Comparison of ENCODE assay signal across 37 cellular contexts in genomic region chr1:158357441-158357840, GRCh38. TPM values are rescaled to one million over a fixed set of nuclear protein-coding genes. Genes with fewer than 3 reads are reported as not detected.
"Had no signal": no experiment of that assay in that cellular context is flagged by ENCODE, and none has a peak within 500 bp of the region (broad histone marks: within the 10 kb centered on the region; RNA-seq: fewer than 3 reads in every experiment).

No MANE protein-coding gene starts in this region.

- H3K36me3 ChIP-seq: left ventricle myocardium inferior, pancreas, prostate gland, thyroid gland, transverse colon, upper lobe of left lung, vagina had no signal

- H3K9me3 ChIP-seq: mucosa of descending colon, pancreas, prostate gland, thyroid gland, transverse colon, upper lobe of left lung, vagina had no signal

- H3K4me2 ChIP-seq: smooth muscle cell had no signal

- H3K9me3 Mint-ChIP-seq: memory B cell; nephron; stimulated activated naive CD8-positive, alpha-beta T cell treated with anti-CD3 and anti-CD28 coated beads, Interleukin-15, amount 100 ng/mL, for 72 hours had no signal

- H3K27me3 ChIP-seq: pancreas, thyroid gland, transverse colon, upper lobe of left lung, vagina had no signal

- H3K4me1 Mint-ChIP-seq: nephron; stimulated activated naive CD8-positive, alpha-beta T cell treated with anti-CD3 and anti-CD28 coated beads, Interleukin-15, amount 100 ng/mL, for 72 hours had no signal

- DNase-seq: hypothalamus; islet precursor cell; left ventricle myocardium inferior; midbrain; mucosa of descending colon; naive thymus-derived CD4-positive, alpha-beta T cell; nucleus accumbens; pancreas; posterior cingulate gyrus; retina; right cardiac atrium; stimulated activated CD4-positive, alpha-beta T cell treated with anti-CD3 and anti-CD28 coated beads, Interleukin-1b, Interleukin-23, amount 100 ng/mL, for 48 hours; stimulated activated CD4-positive, alpha-beta T cell treated with anti-CD3 and anti-CD28 coated beads, Interleukin-2, amount 100 ng/mL, for 48 hours; stimulated activated CD4-positive, alpha-beta T cell treated with anti-CD3 and anti-CD28 coated beads, Interleukin-4, amount 100 ng/mL, for 4 hours; stimulated activated CD8-positive, alpha-beta memory T cell treated with anti-CD3 and anti-CD28 coated beads, Interleukin-4, amount 100 ng/mL, for 48 hours; stimulated activated naive CD4-positive, alpha-beta T cell treated with Interleukin-2 at 50 U/mL for 16 hours; stimulated activated naive CD8-positive, alpha-beta T cell treated with anti-CD3 and anti-CD28 coated beads, Interleukin-15, amount 100 ng/mL, for 72 hours; substantia nigra; thyroid gland; transverse colon; upper lobe of left lung had no signal

- H3K27ac ChIP-seq: left ventricle myocardium inferior, pancreas, prostate gland, thyroid gland, transverse colon, upper lobe of left lung, vagina had no signal

- ATAC-seq: mucosa of descending colon; naive thymus-derived CD4-positive, alpha-beta T cell; pancreas; right cardiac atrium; stimulated activated memory B cell treated with anti-CD40 and anti-IgM and Interleukin-4, amounts not matched to agents 10 μg/mL and 1 μg/mL and 100 μg/mL, for 72 hours; stimulated activated naive CD8-positive, alpha-beta T cell treated with anti-CD3 and anti-CD28 coated beads, Interleukin-15, amount 100 ng/mL, for 72 hours had no signal

- H3K27ac Mint-ChIP-seq: memory B cell; naive thymus-derived CD4-positive, alpha-beta T cell; nephron; stimulated activated memory B cell treated with anti-CD40 and anti-IgM and Interleukin-4, amounts not matched to agents 10 μg/mL and 1 μg/mL and 100 μg/mL, for 72 hours; stimulated activated naive CD8-positive, alpha-beta T cell treated with anti-CD3 and anti-CD28 coated beads, Interleukin-15, amount 100 ng/mL, for 72 hours had no signal

- H3K4me3 ChIP-seq: left ventricle myocardium inferior, mucosa of descending colon, pancreas, prostate gland, smooth muscle cell, thyroid gland, transverse colon, upper lobe of left lung, vagina had no signal

- H3K4me1 ChIP-seq: left ventricle myocardium inferior, pancreas, prostate gland, thyroid gland, transverse colon, upper lobe of left lung, vagina had no signal

- H3K27me3 Mint-ChIP-seq: memory B cell; stimulated activated memory B cell treated with anti-CD40 and anti-IgM and Interleukin-4, amounts not matched to agents 10 μg/mL and 1 μg/mL and 100 μg/mL, for 72 hours had no signal

- H3K4me3 Mint-ChIP-seq: memory B cell; naive thymus-derived CD4-positive, alpha-beta T cell; nephron; neural crest cell; stimulated activated memory B cell treated with anti-CD40 and anti-IgM and Interleukin-4, amounts not matched to agents 10 μg/mL and 1 μg/mL and 100 μg/mL, for 72 hours; stimulated activated naive CD8-positive, alpha-beta T cell treated with anti-CD3 and anti-CD28 coated beads, Interleukin-15, amount 100 ng/mL, for 72 hours had no signal

- H3K36me3 Mint-ChIP-seq: memory B cell; naive thymus-derived CD4-positive, alpha-beta T cell; stimulated activated memory B cell treated with anti-CD40 and anti-IgM and Interleukin-4, amounts not matched to agents 10 μg/mL and 1 μg/mL and 100 μg/mL, for 72 hours had no signal

RNA-seq across cellular contexts. Expression of gene CD1E, which starts 3.7 kb away (rescaled TPM):
- total RNA-seq: kidney epithelial cell, left ventricle myocardium inferior, lung microvascular endothelial cell, mesenteric fat pad, mucosa of descending colon, myocyte, neural crest cell, osteoblast, smooth muscle cell, temporal lobe, transverse colon had no signal
- polyA plus RNA-seq: naive thymus-derived CD4-positive, alpha-beta T cell; pancreas; right cardiac atrium; smooth muscle cell had no signal

RNA-seq across cellular contexts. Expression of gene CD1B, which starts 26.1 kb away (rescaled TPM):
- total RNA-seq: kidney epithelial cell, left ventricle myocardium inferior, lung microvascular endothelial cell, mesenteric fat pad, mucosa of descending colon, myocyte, neural crest cell, osteoblast, prostate gland, right cardiac atrium, skeletal muscle tissue, smooth muscle cell, temporal lobe, transverse colon, urinary bladder, vagina had no signal
- polyA plus RNA-seq: naive thymus-derived CD4-positive, alpha-beta T cell; pancreas; right cardiac atrium; smooth muscle cell had no signal

RNA-seq across cellular contexts. Expression of gene OR10T2, which starts 41.8 kb away (rescaled TPM):
- total RNA-seq: kidney epithelial cell; left ventricle myocardium inferior; lower leg skin; lung microvascular endothelial cell; mesenteric fat pad; mucosa of descending colon; myocyte; naive thymus-derived CD4-positive, alpha-beta T cell; neural crest cell; osteoblast; pancreas; prostate gland; right cardiac atrium; skeletal muscle tissue; smooth muscle cell; temporal lobe; thyroid gland; transverse colon; upper lobe of left lung; urinary bladder; vagina had no signal
- polyA plus RNA-seq: naive thymus-derived CD4-positive, alpha-beta T cell; pancreas; right cardiac atrium; smooth muscle cell; urinary bladder had no signal
